Comparison of ENCODE assay signal across 17 cellular contexts in genomic region chr18:46480187-46480586, GRCh38.
DNase-seq lines count a peak whose midpoint lies in the region; ATAC-seq, FAIRE-seq and TF ChIP-seq lines count a peak whose summit lies in the region.
"Had no signal": no experiment of that assay in that cellular context is flagged by ENCODE, and none has a peak within 500 bp of the region (broad histone marks: within the 10 kb centered on the region; RNA-seq: fewer than 3 reads in every experiment).

No MANE protein-coding gene starts in this region.

- no peak for ATAC-seq in activated CD4-positive, alpha-beta T cell treated with anti-CD3 and anti-CD28 coated beads for 36 hours

- H3K9me3 Mint-ChIP-seq in activated CD4-positive, alpha-beta T cell treated with anti-CD3 and anti-CD28 coated beads for 36 hours (ENCODE audit: low read depth): no peaks in the 10 kb centered on the region

- H3K36me3 ChIP-seq in H7 (replicated peaks; ENCODE audit: control insufficient read depth, insufficient read depth, low read length): no peaks in the 10 kb centered on the region

- TF ChIP-seq CTCF in D721Med (IDR thresholded peaks at IDR 0.05; ENCODE audit: insufficient read depth, missing control alignments): no peak

- no peak overlapping the region for H3K4me3 ChIP-seq in H7 (ENCODE audit: insufficient read depth, low read depth, low read length)
- H3K4me3 ChIP-seq: K562 had no signal

- CTCF ChIA-PET in activated CD4-positive, alpha-beta T cell treated with anti-CD3 and anti-CD28 coated beads for 36 hours (lab: Charles Lee): interaction anchor here (0.6 to 5.0 kb wide), 5 partner anchors 199 to 1775 kb away, joined by 3 to 32 read pairs (median 5); a partner anchor contains a TSS

- no peaks in the 10 kb centered on the region for H3K27me3 ChIP-seq in H7 (ENCODE audit: control insufficient read depth, insufficient read depth, low read length)

- FAIRE-seq in D721Med (lab: Jason Lieb, UNC): peak; percentile 56
- FAIRE-seq: GM12891, K562 had no signal

- POLR2A ChIA-PET in activated CD4-positive, alpha-beta T cell treated with anti-CD3 and anti-CD28 coated beads for 36 hours (lab: Charles Lee): no interaction called here

- H3K4me3 Mint-ChIP-seq in activated CD4-positive, alpha-beta T cell treated with anti-CD3 and anti-CD28 coated beads for 36 hours: no peak overlapping the region
- H3K4me3 Mint-ChIP-seq: CD14-positive monocyte had no signal

- no peak overlapping the region for H3K27ac Mint-ChIP-seq in activated CD4-positive, alpha-beta T cell treated with anti-CD3 and anti-CD28 coated beads for 36 hours
- H3K27ac Mint-ChIP-seq: CD14-positive monocyte had no signal

- H3K4me1 Mint-ChIP-seq in activated CD4-positive, alpha-beta T cell treated with anti-CD3 and anti-CD28 coated beads for 36 hours: no peaks in the 10 kb centered on the region
- H3K4me1 Mint-ChIP-seq: CD14-positive monocyte had no signal

- intact Hi-C loops in activated CD4-positive, alpha-beta T cell treated with anti-CD3 and anti-CD28 coated beads for 36 hours (cut with DNase I, micrococcal nuclease): loop anchor here (1.0 to 5.0 kb wide), 4 partner anchors 177 to 333 kb away; partner anchors contain the start of gene LOXHD1 (in 1 of the 2)
- intact Hi-C loops in head of caudate nucleus (cut with DNase I): no loop called here

- no peak for DNase-seq in D721Med (ENCODE audit: insufficient read length, low spot score)
- DNase-seq in NCI-H446 (lab: John Stamatoyannopoulos, UW): peak; percentile 68 to 90
- peak; percentile 60 for DNase-seq in cerebellar cortex (ENCODE audit: low spot score)
- DNase-seq in inferior parietal cortex (ENCODE audit: extremely low spot score): peak; percentile 47
- DNase-seq in activated CD4-positive, alpha-beta T cell treated with anti-CD3 and anti-CD28 coated beads for 36 hours: no peak
- no peak for DNase-seq in H7
- DNase-seq in head of caudate nucleus: no peak
- DNase-seq: AML-193, GOT3, NCI-H1105 treated with DMSO at 0.1 percent for 48 hours, NCI-H187, NCI-H748 treated with DMSO at 0.1 percent for 48 hours, OCI-M1, Right ventricle myocardium superior had no signal

- H3K36me3 Mint-ChIP-seq in activated CD4-positive, alpha-beta T cell treated with anti-CD3 and anti-CD28 coated beads for 36 hours (ENCODE audit: low read depth): no peaks in the 10 kb centered on the region

- H3K27me3 Mint-ChIP-seq in activated CD4-positive, alpha-beta T cell treated with anti-CD3 and anti-CD28 coated beads for 36 hours: peaks cover 2% of the 10 kb centered on the region

Comparison
In these comparisons a context has a peak if more than half of its experiments do, and no peak if none do; other contexts are left out.
1. DNase-seq: peak in NCI-H446 (2 of 2), cerebellar cortex (single experiment) and inferior parietal cortex (single experiment); none in D721Med (single experiment), activated CD4-positive, alpha-beta T cell treated with anti-CD3 and anti-CD28 coated beads for 36 hours (single experiment), H7 (single experiment) and head of caudate nucleus (0 of 42).